In genomic region chr2:190387422-190387821, GRCh38 we compare ENCODE assay signal across 7 cellular contexts.
"Had no signal": no experiment of that assay in that cellular context is flagged by ENCODE, and none has a peak within 500 bp of the region (broad histone marks: within the 10 kb centered on the region; RNA-seq: fewer than 3 reads in every experiment).

No MANE protein-coding gene starts in this region.

- H3K4me1 Mint-ChIP-seq: IgD-negative memory B cell had no signal

- H3K4me2 ChIP-seq: KMS-11 had no signal

- H3K9ac ChIP-seq: KMS-11 had no signal

- H3K4me3 Mint-ChIP-seq: IgD-negative memory B cell had no signal

- DNase-seq: IMR-90, KBM-7, KG1 had no signal

- H3K36me3 Mint-ChIP-seq: IgD-negative memory B cell had no signal

- FAIRE-seq: HTR-8/SVneo had no signal

- H3K27ac ChIP-seq: HL-60, KMS-11 had no signal
